ENCODE assay signal across 12 cellular contexts in genomic region chr3:146507331-146508120, GRCh38. TPM values are rescaled to one million over a fixed set of nuclear protein-coding genes. Genes with fewer than 3 reads are reported as not detected.
DNase-seq lines count a peak whose midpoint lies in the region; ATAC-seq, FAIRE-seq and TF ChIP-seq lines count a peak whose summit lies in the region.
"Had no signal": no experiment of that assay in that cellular context is flagged by ENCODE, and none has a peak within 500 bp of the region (broad histone marks: within the 10 kb centered on the region; RNA-seq: fewer than 3 reads in every experiment).

No MANE protein-coding gene starts in this region.

- peaks cover 0 to 22% (median 5%) of the 10 kb centered on the region in 11 experiments; a peak in 11 of 22 replicates for H3K36me3 ChIP-seq in BLaER1 treated with 17β-estradiol and CSF1 and Interleukin-3, amounts not matched to agents 10 nM and 100 nM
- H3K36me3 ChIP-seq in pancreas, result no peaks in the 10 kb centered on the region

- CTCF ChIA-PET in RWPE1 (lab: Yijun Ruan, JAX), result no interaction called here

- POLR2A ChIA-PET in RWPE1 (lab: Yijun Ruan, JAX; ENCODE audit: low non-redundant PET), result interaction anchor here (1.0 kb wide), 1 partner anchor 32 kb away, joined by 4 read pairs; no protein-coding TSS in a partner anchor

- WGBS in pancreas, 2 donors, result 92 to 100% methylated on average over 1 of the region's 1 CpG

- H3K4me1 ChIP-seq in BLaER1 treated with 17β-estradiol and CSF1 and Interleukin-3, amounts not matched to agents 10 nM and 100 nM, result peaks cover 9 to 98% (median 39%) of the 10 kb centered on the region in 10 experiments; a peak in 19 of 20 replicates
- peaks cover 8 to 68% (median 43%) of the 10 kb centered on the region in 3 donors for H3K4me1 ChIP-seq in pancreas

- intact Hi-C loops in pancreas (cut with DNase I), result no loop called here

- H3K4me3 ChIP-seq in BLaER1 treated with 17β-estradiol and CSF1 and Interleukin-3, amounts not matched to agents 10 nM and 100 nM, result peak overlapping the region in 1 of 10 experiments; percentile 30; a peak in 1 of 20 replicates
- H3K4me3 ChIP-seq in epithelial cell of proximal tubule (ENCODE audit: low read depth, low read length), result peak overlapping the region; percentile 33
- no peak overlapping the region for H3K4me3 ChIP-seq in pancreas

- H3K27ac ChIP-seq in BLaER1 treated with 17β-estradiol and CSF1 and Interleukin-3, amounts not matched to agents 10 nM and 100 nM, result peak overlapping the region; percentile 68 to 89 (median 82)
- peak overlapping the region; percentile 58; the same call in 1 of the 2 replicates for H3K27ac ChIP-seq in RWPE1
- H3K27ac ChIP-seq in pancreas, result peak overlapping the region; percentile 6 to 83 (median 57)

- peak overlapping the region in 9 of 11 experiments; percentile 32 to 63 (median 57); a peak in 13 of 22 replicates for H3K9ac ChIP-seq in BLaER1 treated with 17β-estradiol and CSF1 and Interleukin-3, amounts not matched to agents 10 nM and 100 nM

- H4K20me1 ChIP-seq in BLaER1 treated with 17β-estradiol and CSF1 and Interleukin-3, amounts not matched to agents 10 nM and 100 nM, result 0 out of 22 replicates have a peak, but pooled peaks cover 0 to 1% (median 0%) of the 10 kb centered on the region in 11 experiments

- no peak for DNase-seq in RWPE1 (ENCODE audit: low spot score)
- DNase-seq in epithelial cell of proximal tubule (ENCODE audit: low read depth), result no peak
- DNase-seq in pancreas, result no peak
- no peak for DNase-seq in NCI-H82 treated with DMSO at 0.1 percent for 48 hours (lab: John Stamatoyannopoulos, UW; ENCODE audit: unreplicated experiment)
- no peak for DNase-seq in inferior parietal cortex (ENCODE audit: extremely low spot score)
- no peak for DNase-seq in activated T-cell treated with anti-CD3 and anti-CD28 coated beads, Interleukin-2, amount 50 U/mL, for 48 hours
- DNase-seq: DMS79 treated with DMSO at 0.1 percent for 48 hours, T-cell had no signal

- no peak for FAIRE-seq in pancreas (lab: Jason Lieb, UNC)

- peaks cover 0 to 24% (median 0%) of the 10 kb centered on the region in 11 experiments; a peak in 4 of 22 replicates for H3K9me3 ChIP-seq in BLaER1 treated with 17β-estradiol and CSF1 and Interleukin-3, amounts not matched to agents 10 nM and 100 nM (replicated peaks in 1 of 11)
- no peaks in the 10 kb centered on the region for H3K9me3 ChIP-seq in pancreas

- ATAC-seq in pancreas (no peak), GM19452 (IDR thresholded peaks at IDR 0.05; ENCODE audit: unreplicated experiment) (no peak)
- ATAC-seq: T-cell had no signal

- no peaks in the 10 kb centered on the region for H3K27me3 ChIP-seq in BLaER1 treated with 17β-estradiol and CSF1 and Interleukin-3, amounts not matched to agents 10 nM and 100 nM
- no peaks in the 10 kb centered on the region for H3K27me3 ChIP-seq in pancreas

- TF ChIP-seq CTCF in RWPE1 (conservative IDR thresholded peaks at IDR 0.05; ENCODE audit: low read depth), result no peak
- TF ChIP-seq CTCF in epithelial cell of proximal tubule (conservative IDR thresholded peaks at IDR 0.05; ENCODE audit: low read depth, low read length), result no peak
- no peak for TF ChIP-seq CTCF in pancreas (IDR thresholded peaks at IDR 0.05)

- H3K4me2 ChIP-seq in BLaER1 treated with 17β-estradiol and CSF1 and Interleukin-3, amounts not matched to agents 10 nM and 100 nM, result peak overlapping the region; percentile 16 to 86 (median 64); a peak in 19 of 22 replicates

RNA-seq across cellular contexts. Expression of gene PLSCR1, which starts 36.9 kb away (rescaled TPM):
- total RNA-seq in epithelial cell of proximal tubule (47.8 and 124 TPM in 2 replicates), pancreas (100 to 1,000 TPM in 1 of 6 donors, 10 to 100 TPM in 5; 35.0 to 117 (median 40.7) TPM)
- 10 to 100 TPM; 23.8 to 46.8 TPM for polyA plus RNA-seq in pancreas

RNA-seq across cellular contexts. Expression of gene PLSCR2, which starts 38.2 kb away (rescaled TPM):
- total RNA-seq in epithelial cell of proximal tubule (not detected in 2 replicates), pancreas (1 to 10 TPM in 1 of 6 donors, under 1 TPM in 5; 0.35 to 1.2 (median 0.72) TPM)
- polyA plus RNA-seq in pancreas, result under 1 TPM; 0.30 to 0.77 TPM
- total RNA-seq: lower leg skin, omental fat pad had no signal
